ENCODE assay signal across 15 cellular contexts in genomic region chr3:130345487-130346079, GRCh38. TPM values are rescaled to one million over a fixed set of nuclear protein-coding genes. Genes with fewer than 3 reads are reported as not detected.
DNase-seq lines count a peak whose midpoint lies in the region; ATAC-seq and TF ChIP-seq lines count a peak whose summit lies in the region.
"Had no signal": no experiment of that assay in that cellular context is flagged by ENCODE, and none has a peak within 500 bp of the region (broad histone marks: within the 10 kb centered on the region; RNA-seq: fewer than 3 reads in every experiment).

COL6A5 (plus strand) TSS chr3:130345672; CDS start chr3:130373639, 27,967 bp downstream.

- H3K4me3 Mint-ChIP-seq in CD14-positive monocyte (peak within 1 kb of the TSS; percentile 41 to 78), endothelial cell (ENCODE audit: unreplicated experiment) (peak within 1 kb of the TSS; percentile 29), T-cell (no peak within 1 kb of the TSS)
- H3K4me3 Mint-ChIP-seq: activated T-cell treated with anti-CD3 and anti-CD28 coated beads, Interleukin-2, amount 50 U/mL, for 4 hours had no signal

- H3K9me3 ChIP-seq in MG63, result no peaks in the 10 kb centered on the region
- H3K9me3 ChIP-seq in lower lobe of right lung, result no peaks in the 10 kb centered on the region
- H3K9me3 ChIP-seq: BLaER1, tibial artery had no signal

- H3K36me3 Mint-ChIP-seq in CD14-positive monocyte, result peaks cover 0 to 2% of the 10 kb centered on the region in 2 donors
- no peaks in the 10 kb centered on the region for H3K36me3 Mint-ChIP-seq in endothelial cell (ENCODE audit: low read depth, unreplicated experiment)
- no peaks in the 10 kb centered on the region for H3K36me3 Mint-ChIP-seq in T-cell

- CTCF ChIA-PET in T-cell (lab: Charles Lee), result no interaction called here

- no peak for TF ChIP-seq CTCF in CD14-positive monocyte (IDR thresholded peaks at IDR 0.05)
- TF ChIP-seq CTCF in endothelial cell (IDR thresholded peaks at IDR 0.05; ENCODE audit: unreplicated experiment), result no peak
- no peak for TF ChIP-seq CTCF in lower lobe of right lung (IDR thresholded peaks at IDR 0.05)
- TF ChIP-seq CTCF in lower leg skin (IDR thresholded peaks at IDR 0.05), result no peak

- peaks cover 14% of the 10 kb centered on the region for H3K4me1 Mint-ChIP-seq in CD14-positive monocyte
- no peaks in the 10 kb centered on the region for H3K4me1 Mint-ChIP-seq in endothelial cell (ENCODE audit: unreplicated experiment)
- no peaks in the 10 kb centered on the region for H3K4me1 Mint-ChIP-seq in T-cell

- WGBS in lower leg skin, 2 donors, result 1 to 4% methylated on average over 19 to 37 of the region's 41 CpGs

- H3K36me3 ChIP-seq in MG63 (no peaks in the 10 kb centered on the region), lower lobe of right lung (no peaks in the 10 kb centered on the region)
- H3K36me3 ChIP-seq: BLaER1, tibial artery had no signal

- ATAC-seq in lower lobe of right lung (peak in 1 of 2 donors; percentile 37), HG03378 (IDR thresholded peaks at IDR 0.05; ENCODE audit: unreplicated experiment) (no peak), T-cell (replicated peaks in 1 of 4) (no peak)
- ATAC-seq: activated T-cell treated with anti-CD3 and anti-CD28 coated beads, Interleukin-2, amount 50 U/mL, for 4 hours; sciatic nerve had no signal

- intact Hi-C loops in CD14-positive monocyte (cut with micrococcal nuclease) (no loop called here), lower lobe of right lung (cut with DNase I) (no loop called here), lower leg skin (cut with DNase I; ENCODE audit: low total_unique reads) (no loop called here)

- H3K9me3 Mint-ChIP-seq in CD14-positive monocyte (peaks cover 0 to 12% (median 6%) of the 10 kb centered on the region in 7 donors), endothelial cell (ENCODE audit: unreplicated experiment) (no peaks in the 10 kb centered on the region), T-cell (peaks cover 0 to 12% (median 7%) of the 10 kb centered on the region in 3 donors)
- H3K9me3 Mint-ChIP-seq: activated T-cell treated with anti-CD3 and anti-CD28 coated beads, Interleukin-2, amount 50 U/mL, for 4 hours had no signal

- H3K4me3 ChIP-seq in MG63 (no peak within 1 kb of the TSS), lower lobe of right lung (peak within 1 kb of the TSS; percentile 38), lower leg skin (ENCODE audit: low read depth, poor library complexity, severe bottlenecking) (no peak within 1 kb of the TSS)
- H3K4me3 ChIP-seq: BLaER1, tibial artery had no signal

- H3K27ac ChIP-seq in lower lobe of right lung, result no peak within 1 kb of the TSS
- H3K27ac ChIP-seq: BLaER1, KMS-11, tibial artery had no signal

- TF ChIP-seq POLR2A in lower leg skin (IDR thresholded peaks at IDR 0.05), result no peak

- H3K4me1 ChIP-seq in lower lobe of right lung, result peaks cover 5% of the 10 kb centered on the region
- H3K4me1 ChIP-seq: tibial artery had no signal

- H3K27me3 Mint-ChIP-seq in CD14-positive monocyte (ENCODE audit: low read depth in 3 of 3), result peaks cover 32 to 52% (median 48%) of the 10 kb centered on the region in 3 donors
- peaks cover 1% of the 10 kb centered on the region for H3K27me3 Mint-ChIP-seq in endothelial cell (ENCODE audit: unreplicated experiment)
- H3K27me3 Mint-ChIP-seq in T-cell, result peaks cover 45 to 50% of the 10 kb centered on the region in 2 donors

- H3K27ac Mint-ChIP-seq in CD14-positive monocyte (peak within 1 kb of the TSS in 1 of 7 donors; percentile 11), endothelial cell (ENCODE audit: unreplicated experiment) (no peak within 1 kb of the TSS), T-cell (no peak within 1 kb of the TSS)

- POLR2A ChIA-PET in T-cell (lab: Charles Lee), result no interaction called here

- H3K27me3 ChIP-seq in MG63, result peaks cover 34% of the 10 kb centered on the region
- H3K27me3 ChIP-seq in lower lobe of right lung (ENCODE audit: low read depth), result peaks cover 16% of the 10 kb centered on the region
- H3K27me3 ChIP-seq: BLaER1 had no signal

- DNase-seq in CD14-positive monocyte (ENCODE audit: low spot score), result no peak
- DNase-seq in MG63, result peak; percentile 10
- peak; percentile 10 for DNase-seq in endothelial cell (ENCODE audit: low spot score)
- DNase-seq in lower lobe of right lung, result peak; percentile 41
- no peak for DNase-seq in lower leg skin (ENCODE audit: low spot score in 2 of 2)
- DNase-seq in T-cell, result no peak
- DNase-seq in dedifferentiated amniotic fluid mesenchymal stem cell (ENCODE audit: extremely low spot score), result no peak
- DNase-seq: activated T-cell treated with anti-CD3 and anti-CD28 coated beads, Interleukin-2, amount 50 U/mL, for 4 hours; RPMI8226; tibial artery had no signal

RNA-seq across cellular contexts. Expression of gene COL6A5, which starts in this region (rescaled TPM):
- polyA plus RNA-seq in CD14-positive monocyte, result not detected
- not detected in 2 replicates for total RNA-seq in MG63 (2014; rRNA removed; shearing (Covaris generic); ENCODE audit: low replicate concordance)
- total RNA-seq in endothelial cell (ENCODE audit: unreplicated experiment), result not detected
- 4.5 TPM for total RNA-seq in lower lobe of right lung
- total RNA-seq in lower leg skin, result under 1 TPM in 3 of 4 donors, not detected in 1; 0.04 to 0.84 (median 0.05) TPM
- total RNA-seq in T-cell, result not detected
- total RNA-seq: activated T-cell treated with anti-CD3 and anti-CD28 coated beads, Interleukin-2, amount 50 U/mL, for 4 hours; bronchial epithelial cell; sciatic nerve had no signal

Comparison
In these comparisons a context has a peak if more than half of its experiments do, and no peak if none do; other contexts are left out.
1. Peak in DNase-seq in MG63; RNA of the gene not detected or under 1 TPM.
2. Peak in DNase-seq in endothelial cell; RNA of the gene not detected or under 1 TPM.
3. H3K4me3 Mint-ChIP-seq: peak in CD14-positive monocyte (2 of 2) and endothelial cell (single experiment); none in T-cell (0 of 3).